Comparison of ENCODE assay signal across 1 cellular context in the genomic region with DNA sequence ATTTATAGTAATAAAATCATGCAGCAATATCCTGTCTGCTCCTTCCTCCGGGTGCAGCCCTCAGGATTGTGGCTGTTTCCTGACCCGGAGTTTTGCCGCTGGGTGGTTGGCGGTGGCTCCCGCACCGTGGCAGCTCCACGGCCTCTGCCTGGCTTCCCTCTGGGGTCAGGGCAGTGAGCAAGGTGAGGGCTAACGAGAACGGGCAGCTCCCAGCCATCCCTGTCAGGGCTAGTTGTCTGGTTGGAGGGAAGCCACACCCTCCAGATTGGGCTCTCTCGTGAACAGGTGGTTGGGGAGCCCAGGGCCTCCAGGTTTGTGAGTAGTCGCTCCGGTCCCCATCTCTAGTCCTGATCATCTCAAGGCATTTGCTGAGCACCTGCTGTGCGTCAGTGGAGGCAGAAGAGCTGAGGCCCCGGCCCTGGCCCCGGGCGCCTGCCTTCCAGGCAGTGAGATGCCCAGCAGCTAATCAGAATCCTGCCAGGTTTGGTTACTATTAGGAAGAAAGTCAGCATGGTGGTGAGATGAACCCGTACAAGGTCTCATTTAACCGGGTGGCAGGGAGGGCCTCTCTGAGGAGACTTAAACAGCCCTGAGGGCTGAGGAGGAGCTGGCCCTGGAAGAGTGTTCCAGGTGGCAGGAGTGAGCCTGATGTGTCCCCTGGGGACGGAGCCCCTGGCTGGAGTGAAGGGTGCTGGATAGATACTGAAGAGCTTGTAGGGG.
TF ChIP-seq lines count a peak whose summit lies in the region.

No MANE protein-coding gene starts in this region.

TF ChIP-seq in WTC11, 78 proteins besides CTCF, POLR2A, EP300 and RAD21 (continued from another document):
- TF ChIP-seq, protein P1, sequence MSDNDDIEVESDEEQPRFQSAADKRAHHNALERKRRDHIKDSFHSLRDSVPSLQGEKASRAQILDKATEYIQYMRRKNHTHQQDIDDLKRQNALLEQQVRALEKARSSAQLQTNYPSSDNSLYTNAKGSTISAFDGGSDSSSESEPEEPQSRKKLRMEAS (CRISPR knock-in tag; IDR thresholded peaks at IDR 0.05): no peak
- TF ChIP-seq IRF2 (CRISPR knock-in tag; IDR thresholded peaks at IDR 0.05; ENCODE audit: borderline replicate concordance, low read depth): no peak
- TF ChIP-seq, protein P2, sequence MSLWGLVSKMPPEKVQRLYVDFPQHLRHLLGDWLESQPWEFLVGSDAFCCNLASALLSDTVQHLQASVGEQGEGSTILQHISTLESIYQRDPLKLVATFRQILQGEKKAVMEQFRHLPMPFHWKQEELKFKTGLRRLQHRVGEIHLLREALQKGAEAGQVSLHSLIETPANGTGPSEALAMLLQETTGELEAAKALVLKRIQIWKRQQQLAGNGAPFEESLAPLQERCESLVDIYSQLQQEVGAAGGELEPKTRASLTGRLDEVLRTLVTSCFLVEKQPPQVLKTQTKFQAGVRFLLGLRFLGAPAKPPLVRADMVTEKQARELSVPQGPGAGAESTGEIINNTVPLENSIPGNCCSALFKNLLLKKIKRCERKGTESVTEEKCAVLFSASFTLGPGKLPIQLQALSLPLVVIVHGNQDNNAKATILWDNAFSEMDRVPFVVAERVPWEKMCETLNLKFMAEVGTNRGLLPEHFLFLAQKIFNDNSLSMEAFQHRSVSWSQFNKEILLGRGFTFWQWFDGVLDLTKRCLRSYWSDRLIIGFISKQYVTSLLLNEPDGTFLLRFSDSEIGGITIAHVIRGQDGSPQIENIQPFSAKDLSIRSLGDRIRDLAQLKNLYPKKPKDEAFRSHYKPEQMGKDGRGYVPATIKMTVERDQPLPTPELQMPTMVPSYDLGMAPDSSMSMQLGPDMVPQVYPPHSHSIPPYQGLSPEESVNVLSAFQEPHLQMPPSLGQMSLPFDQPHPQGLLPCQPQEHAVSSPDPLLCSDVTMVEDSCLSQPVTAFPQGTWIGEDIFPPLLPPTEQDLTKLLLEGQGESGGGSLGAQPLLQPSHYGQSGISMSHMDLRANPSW (CRISPR knock-in tag; conservative IDR thresholded peaks at IDR 0.05; ENCODE audit: low read depth): no peak
- TF ChIP-seq RORB (CRISPR knock-in tag; IDR thresholded peaks at IDR 0.05): no peak
- no peak for TF ChIP-seq NFYB (CRISPR knock-in tag; conservative IDR thresholded peaks at IDR 0.05; ENCODE audit: low read depth)
- TF ChIP-seq, protein P3, sequence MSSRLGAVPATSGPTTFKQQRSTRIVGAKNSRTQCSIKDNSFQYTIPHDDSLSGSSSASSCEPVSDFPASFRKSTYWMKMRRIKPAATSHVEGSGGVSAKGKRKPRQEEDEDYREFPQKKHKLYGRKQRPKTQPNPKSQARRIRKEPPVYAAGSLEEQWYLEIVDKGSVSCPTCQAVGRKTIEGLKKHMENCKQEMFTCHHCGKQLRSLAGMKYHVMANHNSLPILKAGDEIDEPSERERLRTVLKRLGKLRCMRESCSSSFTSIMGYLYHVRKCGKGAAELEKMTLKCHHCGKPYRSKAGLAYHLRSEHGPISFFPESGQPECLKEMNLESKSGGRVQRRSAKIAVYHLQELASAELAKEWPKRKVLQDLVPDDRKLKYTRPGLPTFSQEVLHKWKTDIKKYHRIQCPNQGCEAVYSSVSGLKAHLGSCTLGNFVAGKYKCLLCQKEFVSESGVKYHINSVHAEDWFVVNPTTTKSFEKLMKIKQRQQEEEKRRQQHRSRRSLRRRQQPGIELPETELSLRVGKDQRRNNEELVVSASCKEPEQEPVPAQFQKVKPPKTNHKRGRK (CRISPR knock-in tag; IDR thresholded peaks at IDR 0.05; ENCODE audit: borderline replicate concordance): no peak
- no peak for TF ChIP-seq TP53 (CRISPR knock-in tag; IDR thresholded peaks at IDR 0.05)
- no peak for TF ChIP-seq GRHL2 (CRISPR knock-in tag; IDR thresholded peaks at IDR 0.05; ENCODE audit: insufficient replicate concordance, severe bottlenecking)
